ENCODE assay signal across 25 cellular contexts in the genomic region with DNA sequence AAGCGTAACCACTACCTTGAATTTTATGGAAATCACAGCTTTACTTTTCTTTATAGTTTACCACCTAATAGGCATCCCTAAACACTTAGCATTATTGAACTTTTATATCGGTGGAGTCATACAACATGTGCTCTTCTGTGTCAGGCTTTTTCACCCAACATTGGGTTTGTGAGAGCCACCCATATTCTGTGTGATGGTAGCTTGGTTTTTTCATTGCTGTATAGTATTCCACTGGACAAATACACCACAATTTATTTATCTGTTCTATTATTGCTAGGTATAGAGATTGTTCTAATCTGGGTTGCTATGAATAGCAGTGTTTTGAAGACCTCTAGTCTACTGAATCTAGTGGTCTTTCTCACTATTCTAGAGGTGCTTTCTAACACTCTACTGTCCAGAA.
"Had no signal": no experiment of that assay in that cellular context is flagged by ENCODE, and none has a peak within 500 bp of the region (broad histone marks: within the 10 kb centered on the region; RNA-seq: fewer than 3 reads in every experiment).

No MANE protein-coding gene starts in this region.

- H3K36me3 ChIP-seq: colonic mucosa, esophagus muscularis mucosa, esophagus squamous epithelium, gastrocnemius medialis, gastroesophageal sphincter, heart left ventricle, heart right ventricle had no signal

- H3K27me3 ChIP-seq: colonic mucosa, dorsolateral prefrontal cortex, esophagus muscularis mucosa, esophagus squamous epithelium, foreskin keratinocyte, gastrocnemius medialis, gastroesophageal sphincter, heart left ventricle, heart right ventricle had no signal

- ATAC-seq: esophagus mucosa, foreskin keratinocyte, gastrocnemius medialis, gastroesophageal sphincter, heart left ventricle, heart right ventricle had no signal

- H3K4me3 ChIP-seq: colonic mucosa, coronary artery, dorsolateral prefrontal cortex, esophagus muscularis mucosa, esophagus squamous epithelium, gastrocnemius medialis, gastroesophageal sphincter, heart left ventricle, heart right ventricle had no signal

- H3K27ac Mint-ChIP-seq: dendritic cell treated with granulocyte-macrophage colony-stimulating factor and Interleukin-4, amounts not matched to agents 40 ng/mL and 50 ng/mL, for 4 days; endodermal cell had no signal

- H3K4me3 Mint-ChIP-seq: dendritic cell treated with granulocyte-macrophage colony-stimulating factor and Interleukin-4, amounts not matched to agents 40 ng/mL and 50 ng/mL, for 4 days; effector memory CD8-positive, alpha-beta T cell; endodermal cell had no signal

- FAIRE-seq: colon, endometrium, endothelial cell of umbilical vein, frontal cortex had no signal

- H3K4me1 ChIP-seq: colonic mucosa, gastrocnemius medialis, gastroesophageal sphincter had no signal

- H3K27ac ChIP-seq: colonic mucosa, coronary artery, dorsolateral prefrontal cortex, epithelial cell of prostate, esophagus muscularis mucosa, esophagus squamous epithelium, foreskin keratinocyte, gastrocnemius medialis, gastroesophageal sphincter, heart left ventricle had no signal

- H3K9me3 Mint-ChIP-seq: dendritic cell treated with granulocyte-macrophage colony-stimulating factor and Interleukin-4, amounts not matched to agents 40 ng/mL and 50 ng/mL, for 4 days; effector memory CD8-positive, alpha-beta T cell; endodermal cell had no signal

- H3K9me3 ChIP-seq: colonic mucosa, esophagus muscularis mucosa, esophagus squamous epithelium, gastrocnemius medialis, gastroesophageal sphincter, heart left ventricle, heart right ventricle had no signal

- DNase-seq: colonic mucosa; cortex of kidney; dorsolateral prefrontal cortex; effector CD4-positive, alpha-beta T cell; effector memory CD4-positive, alpha-beta T cell; esophagus squamous epithelium; foreskin fibroblast; foreskin keratinocyte; foreskin melanocyte; gastrocnemius medialis; head of caudate nucleus; heart left ventricle; heart right ventricle had no signal
